24 cellular contexts compared by ENCODE assay signal in genomic region chr1:184214128-184214527, GRCh38.
"Had no signal": no experiment of that assay in that cellular context is flagged by ENCODE, and none has a peak within 500 bp of the region (broad histone marks: within the 10 kb centered on the region; RNA-seq: fewer than 3 reads in every experiment).

No MANE protein-coding gene starts in this region.

- H3K27ac Mint-ChIP-seq: activated B cell treated with CpG ODN at 0.5 μM for 24 hours; activated CD8-positive, alpha-beta T cell treated with anti-CD3 and anti-CD28 coated beads for 36 hours; activated naive CD4-positive, alpha-beta T cell treated with anti-CD3 and anti-CD28 coated beads, Interleukin-2, amount 50 U/mL, for 72 hours; activated T-helper 2 cell treated with anti-CD3 and anti-CD28 coated beads, Interferon-gamma antibody, Interleukin-2, Interleukin-4, amounts not matched to agents 10 μg/mL and 5 μg/mL and 100 μg/mL, durations not matched to agents 14 hours and 24 hours and 36 hours; type B pancreatic cell had no signal

- H3K27me3 Mint-ChIP-seq: activated B cell treated with CpG ODN at 0.5 μM for 24 hours, type B pancreatic cell had no signal

- FAIRE-seq: bronchial epithelial cell, colon had no signal

- ATAC-seq: activated CD8-positive, alpha-beta T cell treated with anti-CD3 and anti-CD28 coated beads for 36 hours; activated naive CD4-positive, alpha-beta T cell treated with anti-CD3 and anti-CD28 coated beads, Interleukin-2, amount 50 U/mL, for 72 hours; gastroesophageal sphincter; left colon; natural killer cell treated with Interleukin-12 subunit alpha and Interleukin-12 subunit beta and Interleukin-15 and Interleukin-18, amount 100 ng/mL, for 72 hours; right lobe of liver; stimulated activated naive CD8-positive, alpha-beta T cell treated with anti-CD3 and anti-CD28 coated beads, Interleukin-15, Interleukin-2, amounts not matched to agents 100 U/mL and 50 U/mL, for 24 hours had no signal

- H3K27ac ChIP-seq: gastroesophageal sphincter, hepatocyte, neutrophil, right lobe of liver, testis had no signal

- H3K4me3 ChIP-seq: gastroesophageal sphincter, hepatocyte, right lobe of liver, testis had no signal

- H3K36me3 ChIP-seq: gastroesophageal sphincter, neutrophil, right lobe of liver had no signal

- H3K36me3 Mint-ChIP-seq: activated naive CD4-positive, alpha-beta T cell treated with anti-CD3 and anti-CD28 coated beads, Interleukin-2, amount 50 U/mL, for 72 hours; natural killer cell treated with Interleukin-12 subunit alpha and Interleukin-12 subunit beta and Interleukin-15 and Interleukin-18, amount 100 ng/mL, for 72 hours; type B pancreatic cell had no signal

- DNase-seq: activated B cell treated with CpG ODN at 0.5 μM for 24 hours; activated CD4-positive, alpha-beta T cell treated with anti-CD3 and anti-CD28 coated beads, Interleukin-2, amount 50 U/mL, for 1 hour; activated CD8-positive, alpha-beta T cell treated with anti-CD3 and anti-CD28 coated beads for 36 hours; activated T-cell treated with anti-CD3 and anti-CD28 coated beads, Interleukin-2, amount 50 U/mL, for 48 hours; dermis blood vessel endothelial cell; effector CD4-positive, alpha-beta T cell; islet precursor cell; left colon; mesenchymal stem cell; right lobe of liver; stimulated activated CD4-positive, alpha-beta T cell treated with anti-CD3 and anti-CD28 coated beads, Interleukin-12 subunit alpha, Interleukin-12 subunit beta, amount 100 ng/mL, for 4 hours; stimulated activated CD4-positive, alpha-beta T cell treated with anti-CD3 and anti-CD28 coated beads, Interleukin-4, amount 100 ng/mL, for 1 hour; stimulated activated naive CD8-positive, alpha-beta T cell treated with anti-CD3 and anti-CD28 coated beads, Interleukin-15, Interleukin-2, amounts not matched to agents 100 U/mL and 50 U/mL, for 24 hours; testis had no signal

- H3K4me1 Mint-ChIP-seq: activated B cell treated with CpG ODN at 0.5 μM for 24 hours; central memory CD8-positive, alpha-beta T cell had no signal

- H3K27me3 ChIP-seq: gastroesophageal sphincter, hepatocyte, neutrophil, right lobe of liver, testis had no signal

- H3K4me3 Mint-ChIP-seq: activated B cell treated with CpG ODN at 0.5 μM for 24 hours; activated CD8-positive, alpha-beta T cell treated with anti-CD3 and anti-CD28 coated beads for 36 hours; central memory CD8-positive, alpha-beta T cell; natural killer cell treated with Interleukin-12 subunit alpha and Interleukin-12 subunit beta and Interleukin-15 and Interleukin-18, amount 100 ng/mL, for 72 hours; type B pancreatic cell had no signal

- H3K4me1 ChIP-seq: gastroesophageal sphincter, right lobe of liver, testis had no signal

- H3K9me3 Mint-ChIP-seq: activated B cell treated with CpG ODN at 0.5 μM for 24 hours; activated CD8-positive, alpha-beta T cell treated with anti-CD3 and anti-CD28 coated beads for 36 hours; activated naive CD4-positive, alpha-beta T cell treated with anti-CD3 and anti-CD28 coated beads, Interleukin-2, amount 50 U/mL, for 72 hours; activated T-helper 2 cell treated with anti-CD3 and anti-CD28 coated beads, Interferon-gamma antibody, Interleukin-2, Interleukin-4, amounts not matched to agents 10 μg/mL and 5 μg/mL and 100 μg/mL, durations not matched to agents 14 hours and 24 hours and 36 hours; central memory CD8-positive, alpha-beta T cell; natural killer cell treated with Interleukin-12 subunit alpha and Interleukin-12 subunit beta and Interleukin-15 and Interleukin-18, amount 100 ng/mL, for 72 hours; type B pancreatic cell had no signal

- H3K9me3 ChIP-seq: gastroesophageal sphincter, neutrophil, right lobe of liver, testis had no signal
